ENCODE assay signal across 31 cellular contexts in the genomic region with DNA sequence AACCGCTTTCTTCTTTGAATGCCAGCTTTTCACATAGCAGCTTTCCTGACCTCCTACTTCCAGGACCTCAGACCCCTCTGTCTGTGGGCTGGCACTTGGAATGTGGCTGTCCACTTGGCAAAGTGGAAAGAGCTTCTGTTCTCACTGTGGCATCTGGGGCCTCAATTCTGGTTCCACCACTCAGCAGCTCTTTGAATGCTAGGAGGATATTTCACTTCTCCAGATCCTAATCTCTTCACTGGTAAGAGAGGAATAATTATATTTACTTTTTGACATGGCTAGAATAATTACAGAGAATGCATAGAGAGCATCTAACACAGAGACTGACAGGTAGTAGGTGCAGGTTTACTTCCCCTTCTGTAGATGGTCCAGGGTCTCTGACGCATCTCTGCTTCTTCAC.
"Had no signal": no experiment of that assay in that cellular context is flagged by ENCODE, and none has a peak within 500 bp of the region (broad histone marks: within the 10 kb centered on the region; RNA-seq: fewer than 3 reads in every experiment).

No MANE protein-coding gene starts in this region.

- H3K27me3 ChIP-seq: ascending aorta, brain microvascular endothelial cell, esophagus muscularis mucosa, foreskin keratinocyte, gastrocnemius medialis, heart left ventricle had no signal

- H3K4me3 ChIP-seq: ascending aorta, esophagus muscularis mucosa, gastrocnemius medialis, heart left ventricle had no signal

- H3K27ac ChIP-seq: brain microvascular endothelial cell, foreskin keratinocyte, gastrocnemius medialis, heart left ventricle had no signal

- ATAC-seq: activated CD4-positive, alpha-beta T cell treated with anti-CD3 and anti-CD28 coated beads for 36 hours; activated CD8-positive, alpha-beta T cell treated with anti-CD3 and anti-CD28 coated beads, Interleukin-2, amount 10 ng/mL, durations not matched to agents 7 days and 5 days; activated naive CD4-positive, alpha-beta T cell treated with anti-CD3 and anti-CD28 coated beads, Interleukin-2, amount 50 U/mL, for 72 hours; activated T-cell treated with anti-CD3 and anti-CD28 coated beads, Interleukin-2, amount 50 U/mL, for 72 hours; effector memory CD8-positive, alpha-beta T cell; foreskin keratinocyte; gastrocnemius medialis; heart left ventricle; T-helper 17 cell had no signal

- H3K36me3 ChIP-seq: ascending aorta, brain microvascular endothelial cell, esophagus muscularis mucosa, gastrocnemius medialis, heart left ventricle had no signal

- H3K9me3 ChIP-seq: ascending aorta, esophagus muscularis mucosa, gastrocnemius medialis, heart left ventricle had no signal

- DNase-seq: activated CD4-positive, alpha-beta memory T cell treated with anti-CD3 and anti-CD28 coated beads for 36 hours; activated CD4-positive, alpha-beta T cell treated with anti-CD3 and anti-CD28 coated beads for 36 hours; activated CD4-positive, alpha-beta T cell treated with anti-CD3 and anti-CD28 coated beads, Interleukin-2, amount 10 ng/mL, durations not matched to agents 24 days and 14 days; activated CD4-positive, CD25-positive, alpha-beta regulatory T cell; activated CD4-positive, CD25-positive, alpha-beta regulatory T cell treated with anti-CD3 and anti-CD28 coated beads, Interleukin-2, amount 50 U/mL, for 72 hours; activated CD8-positive, alpha-beta memory T cell treated with anti-CD3 and anti-CD28 coated beads, Interleukin-2, amount 50 U/mL, for 48 hours; activated CD8-positive, alpha-beta T cell treated with anti-CD3 and anti-CD28 coated beads, Interleukin-2, amount 10 ng/mL, durations not matched to agents 7 days and 5 days; activated gamma-delta T cell; activated naive CD4-positive, alpha-beta T cell; activated naive CD4-positive, alpha-beta T cell treated with anti-CD3 and anti-CD28 coated beads, Interleukin-2, amount 10 ng/mL, durations not matched to agents 7 days and 5 days; activated naive CD8-positive, alpha-beta T cell treated with anti-CD3 and anti-CD28 coated beads, Interleukin-2, amount 10 ng/mL, durations not matched to agents 7 days and 5 days; activated T-cell treated with anti-CD3 and anti-CD28 coated beads for 4 hours; activated T-cell treated with anti-CD3 and anti-CD28 coated beads, Interleukin-2, amount 50 U/mL, for 24 hours; activated T-cell treated with anti-CD3 and anti-CD28 coated beads, Interleukin-2, amount 50 U/mL, for 72 hours; caudate nucleus; cortex of kidney; dermis blood vessel endothelial cell; effector CD4-positive, alpha-beta T cell; effector memory CD8-positive, alpha-beta T cell; erythroblast; foreskin keratinocyte; gastrocnemius medialis; glutamatergic neuron; heart left ventricle; T-helper 1 cell; T-helper 17 cell; T1000 had no signal
